Comparison of ENCODE assay signal across 13 cellular contexts in the genomic region with DNA sequence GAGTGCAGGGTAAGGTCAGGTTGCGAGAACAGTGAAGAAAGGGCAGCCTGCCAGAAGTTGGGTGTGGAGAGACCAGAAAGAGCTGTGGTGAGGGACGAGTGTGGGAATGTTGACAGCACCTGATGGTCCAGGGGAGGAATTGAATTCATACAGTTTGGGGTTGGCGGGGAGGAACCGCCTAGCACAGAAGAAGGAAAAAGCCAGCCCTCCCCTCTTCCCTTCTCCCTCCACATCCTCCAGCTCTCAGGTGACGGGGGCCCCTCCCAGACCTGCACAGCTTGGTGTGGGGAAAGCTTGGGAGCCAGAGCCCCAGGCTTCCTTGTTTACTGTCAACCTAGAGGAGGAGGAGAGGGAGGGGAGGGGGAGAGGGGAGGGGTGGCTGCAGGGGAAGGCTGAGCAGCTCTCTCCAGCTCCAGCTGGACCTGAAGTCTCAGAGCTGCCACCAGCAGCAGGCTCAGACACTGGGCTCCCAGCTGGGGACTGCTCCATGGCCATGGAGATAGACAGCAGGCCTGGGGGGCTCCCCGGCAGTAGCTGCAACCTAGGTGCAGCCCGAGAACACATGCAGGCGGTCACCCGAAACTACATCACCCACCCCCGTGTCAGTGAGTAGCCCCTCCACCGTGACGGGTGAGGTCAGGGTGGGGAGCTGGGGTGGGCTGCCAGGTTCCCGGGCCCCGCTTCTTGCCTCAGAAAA. TPM values are rescaled to one million over a fixed set of nuclear protein-coding genes. Genes with fewer than 3 reads are reported as not detected.
DNase-seq lines count a peak whose midpoint lies in the region; ATAC-seq and TF ChIP-seq lines count a peak whose summit lies in the region.
"Had no signal": no experiment of that assay in that cellular context is flagged by ENCODE, and none has a peak within 500 bp of the region (broad histone marks: within the 10 kb centered on the region; RNA-seq: fewer than 3 reads in every experiment).

A gene (plus strand): TSS at position 433 of the 697 bp plus-strand sequence. CDS start 55 bp downstream, at position 488.

- 86% methylated on average over 1 of the region's 14 CpGs; no CpG with 5 or more reads in 1 of the 2 experiments for WGBS in IMR-90 (ENCODE audit: extremely low coverage in 2 of 2, insufficient read length in 1 of 2), 2 experiments
- 56 to 62% methylated on average over 7 to 14 of the region's 14 CpGs for WGBS in body of pancreas, 2 donors
- WGBS in neuronal stem cell (ENCODE audit: extremely low coverage in 2 of 2, insufficient read length in 2 of 2, insufficient replicate concordance in 1 of 2), 2 donors, result no CpG with 5 or more reads among the region's 14 CpGs

- H3K79me1 ChIP-seq in IMR-90 (ENCODE audit: low read depth in 1 of 2, low read length in 2 of 2) (no peaks in the 10 kb centered on the region), neuronal stem cell (ENCODE audit: low read depth, low read length) (no peaks in the 10 kb centered on the region)

- H3K4ac ChIP-seq in IMR-90 (ENCODE audit: low read depth, low read length) (no peak within 1 kb of the TSS), neuronal stem cell (ENCODE audit: low read length) (no peak within 1 kb of the TSS)

- dilution Hi-C loops in IMR-90 (cut with HindIII; ENCODE audit: low sequenced_read_pairs, unreplicated experiment), result no loop called here

- H3K4me2 ChIP-seq in IMR-90 (ENCODE audit: low read depth, low read length), result no peak within 1 kb of the TSS
- H3K4me2 ChIP-seq in neuronal stem cell (ENCODE audit: insufficient read depth, low read length, poor library complexity, severe bottlenecking), result no peak within 1 kb of the TSS

- H3K27ac ChIP-seq in IMR-90 (ENCODE audit: insufficient read depth, low read length), result no peak within 1 kb of the TSS
- H3K27ac ChIP-seq in body of pancreas, result no peak within 1 kb of the TSS
- no peak within 1 kb of the TSS for H3K27ac ChIP-seq in neuronal stem cell (replicated peaks; ENCODE audit: low read length)

- no peaks in the 10 kb centered on the region; the same call in none of the 2 replicates for H4K20me1 ChIP-seq in IMR-90 (ENCODE audit: insufficient read depth, low read length)

- POLR2A ChIA-PET in IMR-90 (lab: Charles Lee; ENCODE audit: unreplicated experiment) (no interaction called here), GM10248 (lab: Yijun Ruan, JAX) (no interaction called here)

- CTCF ChIA-PET in IMR-90 (lab: Yijun Ruan, JAX), result interaction anchor here (0.9 to 1.5 kb wide), 2 partner anchors 12 to 19 kb away, joined by 4 read pairs; no protein-coding TSS in a partner anchor
- CTCF ChIA-PET in GM10248 (lab: Yijun Ruan, JAX), result interaction anchor here (1.3 to 3.0 kb wide), 3 partner anchors 12 to 64 kb away, joined by 6 to 17 read pairs (median 8); no protein-coding TSS in a partner anchor

- no peaks in the 10 kb centered on the region for H3K4me1 ChIP-seq in IMR-90 (ENCODE audit: control insufficient read depth, insufficient read depth, low read length)
- H3K4me1 ChIP-seq in body of pancreas, result no peaks in the 10 kb centered on the region
- H3K4me1 ChIP-seq in neuronal stem cell (ENCODE audit: control insufficient read depth in 2 of 2, insufficient read depth in 1 of 2, low read depth in 1 of 2, low read length in 2 of 2), result peaks cover 44 to 48% of the 10 kb centered on the region in 2 donors

- H4K91ac ChIP-seq in IMR-90 (ENCODE audit: insufficient read depth, low read depth, low read length) (no peak within 1 kb of the TSS), neuronal stem cell (ENCODE audit: low read depth, low read length, poor library complexity) (no peak within 1 kb of the TSS)

- TF ChIP-seq CTCF in IMR-90 (conservative IDR thresholded peaks at IDR 0.05; ENCODE audit: low read depth, low read length) (no peak), body of pancreas (IDR thresholded peaks at IDR 0.05) (no peak), GM10248 (IDR thresholded peaks at IDR 0.05; ENCODE audit: control extremely low read depth, extremely low read depth, low read depth, missing control alignments) (no peak)

- no peak within 1 kb of the TSS for H2BK15ac ChIP-seq in IMR-90 (ENCODE audit: low read depth, low read length)
- H2BK15ac ChIP-seq in neuronal stem cell (ENCODE audit: low read length), result peak within 1 kb of the TSS; percentile 40

- H2AFZ ChIP-seq in IMR-90 (replicated peaks; ENCODE audit: low read length, poor library complexity), result peak within 1 kb of the TSS; percentile 43
- H2AFZ ChIP-seq in neuronal stem cell (ENCODE audit: low read length), result no peak within 1 kb of the TSS

- BruUV-seq in IMR-90 (replicated peaks; lab: Mats Ljungman, UMichigan), result no TSS peak

- H4K8ac ChIP-seq in IMR-90 (ENCODE audit: low read depth in 2 of 2, low read length in 2 of 2), result no peak within 1 kb of the TSS
- H4K8ac ChIP-seq in neuronal stem cell (ENCODE audit: low read depth, low read length), result no peak within 1 kb of the TSS

- intact Hi-C loops in IMR-90 (cut with micrococcal nuclease) (no loop called here), body of pancreas (cut with DNase I) (no loop called here)

- DNase-seq in DMS53 (lab: John Stamatoyannopoulos, UW), result peak; percentile 86
- no peak for DNase-seq in IMR-90
- DNase-seq in body of pancreas, result peak in 3 of 4 donors; percentile 8 to 44 (median 28)
- DNase-seq in neuronal stem cell (ENCODE audit: low spot score), result no peak
- DNase-seq in HCEC 1CT, result no peak
- DNase-seq in GM10248 (ENCODE audit: extremely low spot score), result no peak
- DNase-seq: activated CD8-positive, alpha-beta T cell treated with anti-CD3 and anti-CD28 coated beads, Interleukin-2, amount 10 ng/mL, durations not matched to agents 7 days and 5 days; activated naive CD8-positive, alpha-beta T cell treated with anti-CD3 and anti-CD28 coated beads, Interleukin-2, amount 10 ng/mL, durations not matched to agents 7 days and 5 days; cortex of kidney; Kasumi-1; T-helper 17 cell had no signal

- H3K27me3 ChIP-seq in IMR-90 (ENCODE audit: control insufficient read depth, insufficient read depth, low read length), result peaks cover 3% of the 10 kb centered on the region; the same call in 1 of the 2 replicates
- no peaks in the 10 kb centered on the region for H3K27me3 ChIP-seq in body of pancreas
- no peaks in the 10 kb centered on the region for H3K27me3 ChIP-seq in neuronal stem cell (ENCODE audit: control insufficient read depth in 3 of 3, insufficient read depth in 3 of 3, low read depth in 1 of 3, low read length in 3 of 3)

- H3K9me3 ChIP-seq in IMR-90 (ENCODE audit: control insufficient read depth, insufficient read depth, low read length), result no peaks in the 10 kb centered on the region
- H3K9me3 ChIP-seq in body of pancreas, result no peaks in the 10 kb centered on the region
- no peaks in the 10 kb centered on the region for H3K9me3 ChIP-seq in neuronal stem cell (replicated peaks in 1 of 2; ENCODE audit: control insufficient read depth in 2 of 2, insufficient read depth in 1 of 2, low read depth in 1 of 2, low read length in 2 of 2)

- H3K9ac ChIP-seq in IMR-90 (ENCODE audit: low read depth, low read length) (no peak within 1 kb of the TSS), neuronal stem cell (ENCODE audit: low read depth, low read length, poor library complexity) (no peak within 1 kb of the TSS)

- H3K14ac ChIP-seq in IMR-90 (replicated peaks; ENCODE audit: low read depth, low read length) (no peak within 1 kb of the TSS), neuronal stem cell (ENCODE audit: low read length) (peak within 1 kb of the TSS; percentile 73)

- no peak for TF ChIP-seq POLR2A in IMR-90 (IDR thresholded peaks at IDR 0.05; ENCODE audit: low read depth, low read length)
- TF ChIP-seq POLR2A in body of pancreas (IDR thresholded peaks at IDR 0.05), result no peak

- no peak for TF ChIP-seq RAD21 in IMR-90 (IDR thresholded peaks at IDR 0.05; ENCODE audit: low read length)

- H3K9me1 ChIP-seq in IMR-90 (ENCODE audit: insufficient read depth, low read length), result no peaks in the 10 kb centered on the region

- H2BK120ac ChIP-seq in IMR-90 (ENCODE audit: low read depth, low read length), result no peak within 1 kb of the TSS
- no peak within 1 kb of the TSS for H2BK120ac ChIP-seq in neuronal stem cell (ENCODE audit: low read depth, low read length)

- H3K23ac ChIP-seq in IMR-90 (ENCODE audit: low read depth, low read length) (no peak within 1 kb of the TSS), neuronal stem cell (ENCODE audit: low read depth, low read length, poor library complexity) (no peak within 1 kb of the TSS)

- H3K18ac ChIP-seq in IMR-90 (ENCODE audit: low read depth, low read length) (no peak within 1 kb of the TSS), neuronal stem cell (ENCODE audit: low read length) (peak within 1 kb of the TSS; percentile 84)

- no peak within 1 kb of the TSS for H3K56ac ChIP-seq in IMR-90 (ENCODE audit: extremely low read depth, insufficient read depth, low read length)

- H2AK9ac ChIP-seq in IMR-90 (replicated peaks; ENCODE audit: low read depth, low read length, poor library complexity), result no peak within 1 kb of the TSS

- no peak within 1 kb of the TSS for H4K5ac ChIP-seq in IMR-90 (ENCODE audit: low read depth, low read length)

- H3K36me3 ChIP-seq in IMR-90 (ENCODE audit: control insufficient read depth, insufficient read depth, low read length), result no peaks in the 10 kb centered on the region
- no peaks in the 10 kb centered on the region for H3K36me3 ChIP-seq in body of pancreas (replicated peaks in 1 of 2; ENCODE audit: insufficient read depth in 1 of 2, low read depth in 2 of 2)
- H3K36me3 ChIP-seq in neuronal stem cell (replicated peaks in 1 of 2; ENCODE audit: control insufficient read depth in 2 of 2, insufficient read depth in 2 of 2, low read length in 2 of 2), result peaks cover 0 to 7% of the 10 kb centered on the region in 2 donors

- no peak within 1 kb of the TSS for H3K4me3 ChIP-seq in IMR-90 (ENCODE audit: insufficient read depth, low read depth, low read length)
- H3K4me3 ChIP-seq in body of pancreas, result no peak within 1 kb of the TSS
- peak within 1 kb of the TSS in 1 of 2 donors; percentile 15 for H3K4me3 ChIP-seq in neuronal stem cell (ENCODE audit: low read length in 2 of 2)

- in situ Hi-C loops in IMR-90 (cut with MboI; ENCODE audit: low sequenced_read_pairs), result no loop called here

- H2AK5ac ChIP-seq in IMR-90 (ENCODE audit: low read depth, low read length) (no peak within 1 kb of the TSS), neuronal stem cell (ENCODE audit: low read depth, low read length) (peak within 1 kb of the TSS; percentile 94)

- no peak within 1 kb of the TSS for H2BK5ac ChIP-seq in IMR-90 (ENCODE audit: low read depth, low read length, poor library complexity, severe bottlenecking)
- H2BK5ac ChIP-seq in neuronal stem cell (ENCODE audit: low read length), result no peak within 1 kb of the TSS

- no peak within 1 kb of the TSS for H2BK20ac ChIP-seq in IMR-90 (ENCODE audit: low read depth, low read length)

- ATAC-seq in IMR-90 (ENCODE audit: low read depth), result no peak
- ATAC-seq in body of pancreas, result no peak
- ATAC-seq in GM21529 (IDR thresholded peaks at IDR 0.05; ENCODE audit: unreplicated experiment), result no peak
- ATAC-seq: activated CD8-positive, alpha-beta T cell treated with anti-CD3 and anti-CD28 coated beads, Interleukin-2, amount 10 ng/mL, durations not matched to agents 7 days and 5 days; stimulated activated memory B cell treated with anti-CD40 and anti-IgM and Interleukin-4, amounts not matched to agents 10 μg/mL and 1 μg/mL and 100 μg/mL, for 72 hours; T-helper 17 cell had no signal

- H2BK12ac ChIP-seq in neuronal stem cell (ENCODE audit: low read length), result peak within 1 kb of the TSS; percentile 48

RNA-seq across cellular contexts. Expression of the gene that starts here (rescaled TPM):
- total RNA-seq in IMR-90 (2012; rRNA removed), result 0.28 TPM in 1 of 2 replicates, not detected in the other
- 1.3 and 1.4 TPM in 2 replicates for polyA plus RNA-seq in IMR-90 (2012; rRNA removed)
- polyA plus RNA-seq in IMR-90 (2012; cell fraction: cytosol; rRNA removed), result 0.51 TPM in 1 of 2 replicates, not detected in the other
- polyA plus RNA-seq in IMR-90 (2012; cell fraction: nucleus; rRNA removed; ENCODE audit: low replicate concordance), result 17.8 and 20.6 TPM in 2 replicates
- 10 to 100 TPM in 1 of 2 donors, 1 to 10 TPM in 1; 9.9 to 17.9 TPM for total RNA-seq in body of pancreas
- 1.9 TPM for polyA plus RNA-seq in neuronal stem cell (2013, experiment 1 of 2)
- polyA plus RNA-seq in neuronal stem cell (2013, experiment 2 of 2), result 2.3 TPM
- total RNA-seq: activated CD8-positive, alpha-beta T cell treated with anti-CD3 and anti-CD28 coated beads, Interleukin-2, amount 10 ng/mL, durations not matched to agents 7 days and 5 days; activated naive CD8-positive, alpha-beta T cell treated with anti-CD3 and anti-CD28 coated beads, Interleukin-2, amount 10 ng/mL, durations not matched to agents 7 days and 5 days; T-helper 17 cell had no signal

Comparison
In these comparisons a context has a peak if more than half of its experiments do, and no peak if none do; other contexts are left out.
1. DNase-seq: peak in DMS53 (single experiment) and body of pancreas (3 of 4); none in IMR-90 (single experiment), neuronal stem cell (single experiment), HCEC 1CT (single experiment) and GM10248 (single experiment).